Comparison of ENCODE assay signal across 1 cellular context in genomic region chr11:76782526-76783293, GRCh38.
TF ChIP-seq lines count a peak whose summit lies in the region.

No MANE protein-coding gene starts in this region.

TF ChIP-seq in K562, 482 proteins besides CTCF, POLR2A, EP300 and RAD21 (continued from another document and continues in another):
- TF ChIP-seq CHAMP1 (IDR thresholded peaks at IDR 0.05) (0 out of 2 replicates have a peak, but pooled peaks have one; percentile 51), CTCFL (IDR thresholded peaks at IDR 0.05; ENCODE audit: borderline replicate concordance, insufficient read depth, low read depth, low read length, poor library complexity, severe bottlenecking) (peak; percentile 0), TSC22D4 (tag; IDR thresholded peaks at IDR 0.05) (no peak), NCOR1 (IDR thresholded peaks at IDR 0.05) (peak; percentile 16; the same call in 1 of the 2 replicates), HMG20B (CRISPR knock-in tag; IDR thresholded peaks at IDR 0.05) (no peak), WHSC1 (IDR thresholded peaks at IDR 0.05; ENCODE audit: low read length) (no peak), TCF7 (IDR thresholded peaks at IDR 0.05; ENCODE audit: borderline replicate concordance) (no peak), NCOA2 (IDR thresholded peaks at IDR 0.05; ENCODE audit: partially characterized antibody in 2 of 2) (peak in 1 of 2 experiments; percentile 98), CAMTA2 (CRISPR knock-in tag; conservative IDR thresholded peaks at IDR 0.05) (no peak), ELF2 (CRISPR knock-in tag; IDR thresholded peaks at IDR 0.05) (no peak), HDAC2 (IDR thresholded peaks at IDR 0.05) (peak; percentile 79), ZNF586 (CRISPR knock-in tag; conservative IDR thresholded peaks at IDR 0.05) (no peak), MTA3 (IDR thresholded peaks at IDR 0.05; ENCODE audit: borderline replicate concordance) (peak; percentile 68; the same call in 1 of the 2 replicates), ZKSCAN3 (CRISPR knock-in tag; IDR thresholded peaks at IDR 0.05) (no peak), NRF1 (conservative IDR thresholded peaks at IDR 0.05 in 1 of 2, IDR thresholded peaks at IDR 0.05 in 1 of 2) (peak; percentile 55 to 62), MAZ (CRISPR knock-in tag; conservative IDR thresholded peaks at IDR 0.05 in 1 of 2, IDR thresholded peaks at IDR 0.05 in 1 of 2) (peak; percentile 96 to 99), ZNF347 (CRISPR knock-in tag; IDR thresholded peaks at IDR 0.05; ENCODE audit: low read depth) (no peak), HDGF (IDR thresholded peaks at IDR 0.05) (peak; percentile 64; the same call in 1 of the 2 replicates), CBFB (CRISPR knock-in tag; IDR thresholded peaks at IDR 0.05) (no peak), POU5F1 (IDR thresholded peaks at IDR 0.05; ENCODE audit: borderline replicate concordance, low read depth, low read length, partially characterized antibody) (no peak), DIDO1 (tag; IDR thresholded peaks at IDR 0.05; ENCODE audit: low read depth) (peak; percentile 49; the same call in 1 of the 2 replicates), ZNF76 (CRISPR knock-in tag; IDR thresholded peaks at IDR 0.05; ENCODE audit: borderline replicate concordance) (no peak), ERF (CRISPR knock-in tag; IDR thresholded peaks at IDR 0.05) (no peak), FOXJ3 (CRISPR knock-in tag; IDR thresholded peaks at IDR 0.05) (no peak), XRCC5 (IDR thresholded peaks at IDR 0.05; ENCODE audit: low read depth, low read length) (no peak), SMAD3 (CRISPR knock-in tag; conservative IDR thresholded peaks at IDR 0.05) (no peak), ZNF431 (CRISPR knock-in tag; IDR thresholded peaks at IDR 0.05) (no peak), TFAM (CRISPR knock-in tag; conservative IDR thresholded peaks at IDR 0.05) (no peak), HBP1 (CRISPR knock-in tag; IDR thresholded peaks at IDR 0.05) (no peak), ZNF696 (CRISPR knock-in tag; conservative IDR thresholded peaks at IDR 0.05) (no peak), RBBP5 (IDR thresholded peaks at IDR 0.05; ENCODE audit: borderline replicate concordance, insufficient read depth, low read length, poor library complexity, severe bottlenecking) (peak; percentile 38), ATF7 (IDR thresholded peaks at IDR 0.05) (peak; percentile 59; the same call in 1 of the 2 replicates), U2AF1 (optimal IDR thresholded peaks at IDR 0.05; ENCODE audit: low read depth, low read length) (no peak), ZNF324 (CRISPR knock-in tag; IDR thresholded peaks at IDR 0.05) (no peak), ZEB2 (IDR thresholded peaks at IDR 0.05) (peak; percentile 51; the same call in 1 of the 2 replicates), HDAC1 (IDR thresholded peaks at IDR 0.05) (peak in 1 of 2 experiments; percentile 80; a peak in 2 of 4 replicates), BRF2 (IDR thresholded peaks at IDR 0.05; ENCODE audit: borderline replicate concordance, insufficient read depth, insufficient read length) (no peak), ETV1 (tag; conservative IDR thresholded peaks at IDR 0.05; ENCODE audit: low read depth) (peak; percentile 83), SAFB2 (IDR thresholded peaks at IDR 0.05; ENCODE audit: borderline replicate concordance, low read depth, low read length, severe bottlenecking) (no peak), MECOM (CRISPR knock-in tag; IDR thresholded peaks at IDR 0.05) (no peak), ILF3 (IDR thresholded peaks at IDR 0.05; ENCODE audit: borderline replicate concordance) (no peak), ZBED1 (IDR thresholded peaks at IDR 0.05) (no peak), ZNF316 (IDR thresholded peaks at IDR 0.05) (no peak), CREB3 (tag; conservative IDR thresholded peaks at IDR 0.05; ENCODE audit: low read depth) (no peak), HES1 (IDR thresholded peaks at IDR 0.05; ENCODE audit: low read depth) (no peak), FOXK2 (conservative IDR thresholded peaks at IDR 0.05 in 1 of 2, IDR thresholded peaks at IDR 0.05 in 1 of 2; ENCODE audit: low read depth in 2 of 2) (peak in 1 of 2 experiments; percentile 74; a peak in 2 of 4 replicates), SRSF7 (optimal IDR thresholded peaks at IDR 0.05; ENCODE audit: low read depth, low read length) (no peak)
- TF ChIP-seq, protein P1, sequence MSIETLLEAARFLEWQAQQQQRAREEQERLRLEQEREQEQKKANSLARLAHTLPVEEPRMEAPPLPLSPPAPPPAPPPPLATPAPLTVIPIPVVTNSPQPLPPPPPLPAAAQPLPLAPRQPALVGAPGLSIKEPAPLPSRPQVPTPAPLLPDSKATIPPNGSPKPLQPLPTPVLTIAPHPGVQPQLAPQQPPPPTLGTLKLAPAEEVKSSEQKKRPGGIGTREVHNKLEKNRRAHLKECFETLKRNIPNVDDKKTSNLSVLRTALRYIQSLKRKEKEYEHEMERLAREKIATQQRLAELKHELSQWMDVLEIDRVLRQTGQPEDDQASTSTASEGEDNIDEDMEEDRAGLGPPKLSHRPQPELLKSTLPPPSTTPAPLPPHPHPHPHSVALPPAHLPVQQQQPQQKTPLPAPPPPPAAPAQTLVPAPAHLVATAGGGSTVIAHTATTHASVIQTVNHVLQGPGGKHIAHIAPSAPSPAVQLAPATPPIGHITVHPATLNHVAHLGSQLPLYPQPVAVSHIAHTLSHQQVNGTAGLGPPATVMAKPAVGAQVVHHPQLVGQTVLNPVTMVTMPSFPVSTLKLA (conservative IDR thresholded peaks at IDR 0.05): peak in 1 of 2 experiments; percentile 21; a peak in 1 of 4 replicates
- TF ChIP-seq, protein P2, sequence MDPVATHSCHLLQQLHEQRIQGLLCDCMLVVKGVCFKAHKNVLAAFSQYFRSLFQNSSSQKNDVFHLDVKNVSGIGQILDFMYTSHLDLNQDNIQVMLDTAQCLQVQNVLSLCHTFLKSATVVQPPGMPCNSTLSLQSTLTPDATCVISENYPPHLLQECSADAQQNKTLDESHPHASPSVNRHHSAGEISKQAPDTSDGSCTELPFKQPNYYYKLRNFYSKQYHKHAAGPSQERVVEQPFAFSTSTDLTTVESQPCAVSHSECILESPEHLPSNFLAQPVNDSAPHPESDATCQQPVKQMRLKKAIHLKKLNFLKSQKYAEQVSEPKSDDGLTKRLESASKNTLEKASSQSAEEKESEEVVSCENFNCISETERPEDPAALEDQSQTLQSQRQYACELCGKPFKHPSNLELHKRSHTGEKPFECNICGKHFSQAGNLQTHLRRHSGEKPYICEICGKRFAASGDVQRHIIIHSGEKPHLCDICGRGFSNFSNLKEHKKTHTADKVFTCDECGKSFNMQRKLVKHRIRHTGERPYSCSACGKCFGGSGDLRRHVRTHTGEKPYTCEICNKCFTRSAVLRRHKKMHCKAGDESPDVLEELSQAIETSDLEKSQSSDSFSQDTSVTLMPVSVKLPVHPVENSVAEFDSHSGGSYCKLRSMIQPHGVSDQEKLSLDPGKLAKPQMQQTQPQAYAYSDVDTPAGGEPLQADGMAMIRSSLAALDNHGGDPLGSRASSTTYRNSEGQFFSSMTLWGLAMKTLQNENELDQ (CRISPR knock-in tag; IDR thresholded peaks at IDR 0.05; ENCODE audit: borderline replicate concordance): no peak
- TF ChIP-seq, protein P3, sequence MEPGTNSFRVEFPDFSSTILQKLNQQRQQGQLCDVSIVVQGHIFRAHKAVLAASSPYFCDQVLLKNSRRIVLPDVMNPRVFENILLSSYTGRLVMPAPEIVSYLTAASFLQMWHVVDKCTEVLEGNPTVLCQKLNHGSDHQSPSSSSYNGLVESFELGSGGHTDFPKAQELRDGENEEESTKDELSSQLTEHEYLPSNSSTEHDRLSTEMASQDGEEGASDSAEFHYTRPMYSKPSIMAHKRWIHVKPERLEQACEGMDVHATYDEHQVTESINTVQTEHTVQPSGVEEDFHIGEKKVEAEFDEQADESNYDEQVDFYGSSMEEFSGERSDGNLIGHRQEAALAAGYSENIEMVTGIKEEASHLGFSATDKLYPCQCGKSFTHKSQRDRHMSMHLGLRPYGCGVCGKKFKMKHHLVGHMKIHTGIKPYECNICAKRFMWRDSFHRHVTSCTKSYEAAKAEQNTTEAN (CRISPR knock-in tag; IDR thresholded peaks at IDR 0.05): no peak
- TF ChIP-seq, protein P4, sequence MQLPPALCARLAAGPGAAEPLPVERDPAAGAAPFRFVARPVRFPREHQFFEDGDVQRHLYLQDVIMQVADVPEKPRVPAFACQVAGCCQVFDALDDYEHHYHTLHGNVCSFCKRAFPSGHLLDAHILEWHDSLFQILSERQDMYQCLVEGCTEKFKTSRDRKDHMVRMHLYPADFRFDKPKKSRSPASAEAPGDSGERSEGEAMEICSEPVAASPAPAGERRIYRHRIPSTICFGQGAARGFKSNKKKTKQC (CRISPR knock-in tag; IDR thresholded peaks at IDR 0.05): no peak
- TF ChIP-seq, protein P5, sequence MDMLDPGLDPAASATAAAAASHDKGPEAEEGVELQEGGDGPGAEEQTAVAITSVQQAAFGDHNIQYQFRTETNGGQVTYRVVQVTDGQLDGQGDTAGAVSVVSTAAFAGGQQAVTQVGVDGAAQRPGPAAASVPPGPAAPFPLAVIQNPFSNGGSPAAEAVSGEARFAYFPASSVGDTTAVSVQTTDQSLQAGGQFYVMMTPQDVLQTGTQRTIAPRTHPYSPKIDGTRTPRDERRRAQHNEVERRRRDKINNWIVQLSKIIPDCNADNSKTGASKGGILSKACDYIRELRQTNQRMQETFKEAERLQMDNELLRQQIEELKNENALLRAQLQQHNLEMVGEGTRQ (CRISPR knock-in tag; IDR thresholded peaks at IDR 0.05): no peak
- TF ChIP-seq, protein P6, sequence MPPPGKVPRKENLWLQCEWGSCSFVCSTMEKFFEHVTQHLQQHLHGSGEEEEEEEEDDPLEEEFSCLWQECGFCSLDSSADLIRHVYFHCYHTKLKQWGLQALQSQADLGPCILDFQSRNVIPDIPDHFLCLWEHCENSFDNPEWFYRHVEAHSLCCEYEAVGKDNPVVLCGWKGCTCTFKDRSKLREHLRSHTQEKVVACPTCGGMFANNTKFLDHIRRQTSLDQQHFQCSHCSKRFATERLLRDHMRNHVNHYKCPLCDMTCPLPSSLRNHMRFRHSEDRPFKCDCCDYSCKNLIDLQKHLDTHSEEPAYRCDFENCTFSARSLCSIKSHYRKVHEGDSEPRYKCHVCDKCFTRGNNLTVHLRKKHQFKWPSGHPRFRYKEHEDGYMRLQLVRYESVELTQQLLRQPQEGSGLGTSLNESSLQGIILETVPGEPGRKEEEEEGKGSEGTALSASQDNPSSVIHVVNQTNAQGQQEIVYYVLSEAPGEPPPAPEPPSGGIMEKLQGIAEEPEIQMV (tag; conservative IDR thresholded peaks at IDR 0.05; ENCODE audit: low read depth): no peak
